Comparison of ENCODE assay signal across 10 cellular contexts in the genomic region with DNA sequence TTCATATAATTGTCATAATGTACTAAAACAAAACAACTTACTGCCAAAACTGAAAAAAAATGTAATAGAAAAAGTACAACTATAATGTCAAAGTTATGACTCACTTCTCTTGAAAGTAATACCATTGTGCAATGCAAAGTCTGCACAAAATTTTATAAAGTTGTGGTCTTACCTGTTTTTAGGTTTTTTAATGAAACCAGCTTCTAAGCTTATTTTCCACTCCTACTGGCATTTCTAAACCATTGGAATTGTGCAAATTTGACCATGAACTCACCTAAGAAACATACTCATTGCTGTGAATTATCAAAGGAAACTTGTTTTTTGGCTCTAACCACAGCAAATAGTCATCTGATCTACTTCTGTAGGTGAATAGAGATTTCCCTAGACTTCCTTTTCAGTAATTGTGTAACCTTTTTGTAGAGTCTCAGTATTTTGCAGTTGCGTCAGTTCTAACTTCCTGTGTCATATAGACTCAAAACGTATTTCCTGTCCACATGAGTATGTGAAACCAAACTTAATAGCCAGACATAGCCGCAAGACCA. TPM values are rescaled to one million over a fixed set of nuclear protein-coding genes. Genes with fewer than 3 reads are reported as not detected.
DNase-seq lines count a peak whose midpoint lies in the region; ATAC-seq, FAIRE-seq and TF ChIP-seq lines count a peak whose summit lies in the region.
"Had no signal": no experiment of that assay in that cellular context is flagged by ENCODE, and none has a peak within 500 bp of the region (broad histone marks: within the 10 kb centered on the region; RNA-seq: fewer than 3 reads in every experiment).

No MANE protein-coding gene starts in this region.

- peak; percentile 96 for ATAC-seq in activated CD4-positive, alpha-beta T cell treated with anti-CD3 and anti-CD28 coated beads for 36 hours
- ATAC-seq in HG03196 (IDR thresholded peaks at IDR 0.05; ENCODE audit: unreplicated experiment) (peak; percentile 62), T-helper 17 cell (peak; percentile 36)

- H3K4me1 Mint-ChIP-seq in activated CD4-positive, alpha-beta T cell treated with anti-CD3 and anti-CD28 coated beads for 36 hours = peaks cover 29% of the 10 kb centered on the region
- peaks cover 7% of the 10 kb centered on the region for H3K4me1 Mint-ChIP-seq in T-helper 17 cell

- DNase-seq in activated CD4-positive, alpha-beta T cell treated with anti-CD3 and anti-CD28 coated beads for 36 hours = peak; percentile 6
- DNase-seq in activated CD4-positive, alpha-beta T cell treated with anti-CD3 and anti-CD28 coated beads for 48 hours = no peak
- DNase-seq in T-helper 17 cell = no peak
- DNase-seq in renal cortical epithelial cell (ENCODE audit: low read depth) = peak; percentile 44
- DNase-seq in GM12892 (ENCODE audit: insufficient read length) = no peak
- no peak for DNase-seq in amniotic stem cell (lab: John Stamatoyannopoulos, UW)
- no peak for DNase-seq in activated gamma-delta T cell (lab: John Stamatoyannopoulos, UW)
- DNase-seq: kidney glomerular epithelial cell; stimulated activated CD4-positive, alpha-beta T cell treated with anti-CD3 and anti-CD28 coated beads, Interleukin-4, amount 100 ng/mL, for 1 hour had no signal

- H3K9me3 Mint-ChIP-seq in activated CD4-positive, alpha-beta T cell treated with anti-CD3 and anti-CD28 coated beads for 36 hours (ENCODE audit: low read depth) = peaks cover 6% of the 10 kb centered on the region

- no peak for TF ChIP-seq POLR2A in GM12892 (IDR thresholded peaks at IDR 0.05; ENCODE audit: low read depth, low read length)

- H3K36me3 Mint-ChIP-seq in activated CD4-positive, alpha-beta T cell treated with anti-CD3 and anti-CD28 coated beads for 36 hours (ENCODE audit: low read depth) = no peaks in the 10 kb centered on the region
- no peaks in the 10 kb centered on the region for H3K36me3 Mint-ChIP-seq in T-helper 17 cell (ENCODE audit: low read depth)

- FAIRE-seq in GM12892 (lab: Jason Lieb, UNC) = no peak

- CTCF ChIA-PET in activated CD4-positive, alpha-beta T cell treated with anti-CD3 and anti-CD28 coated beads for 36 hours (lab: Charles Lee) = interaction anchor here (2.2 kb wide), 1 partner anchor 86 kb away, joined by 6 read pairs; no protein-coding TSS in a partner anchor

- no peak overlapping the region for H3K4me3 Mint-ChIP-seq in activated CD4-positive, alpha-beta T cell treated with anti-CD3 and anti-CD28 coated beads for 36 hours
- no peak overlapping the region for H3K4me3 Mint-ChIP-seq in T-helper 17 cell

- peaks cover 7% of the 10 kb centered on the region for H3K27me3 Mint-ChIP-seq in activated CD4-positive, alpha-beta T cell treated with anti-CD3 and anti-CD28 coated beads for 36 hours
- H3K27me3 Mint-ChIP-seq in T-helper 17 cell = peaks cover 6% of the 10 kb centered on the region

- intact Hi-C loops in activated CD4-positive, alpha-beta T cell treated with anti-CD3 and anti-CD28 coated beads for 36 hours (cut with DNase I, micrococcal nuclease) = loop anchor here (10.0 kb wide), 3 partner anchors 489 to 1859 kb away; partner anchors contain the start of gene WDR75 (in 1 of the 2)

- peak overlapping the region; percentile 92 for H3K27ac Mint-ChIP-seq in activated CD4-positive, alpha-beta T cell treated with anti-CD3 and anti-CD28 coated beads for 36 hours
- no peak overlapping the region for H3K27ac Mint-ChIP-seq in T-helper 17 cell

- no peaks in the 10 kb centered on the region for H3K9me3 ChIP-seq in T-helper 17 cell (ENCODE audit: control insufficient read depth, low read length, poor library complexity, severe bottlenecking)

- POLR2A ChIA-PET in activated CD4-positive, alpha-beta T cell treated with anti-CD3 and anti-CD28 coated beads for 36 hours (lab: Charles Lee) = interaction anchor here (0.6 kb wide), 1 partner anchor 880 kb away, joined by 8 read pairs; no protein-coding TSS in a partner anchor

RNA-seq across cellular contexts. Expression of gene TFPI, which starts 31.9 kb away (rescaled TPM):
- total RNA-seq in activated CD4-positive, alpha-beta T cell treated with anti-CD3 and anti-CD28 coated beads for 36 hours = under 1 TPM in 1 of 2 experiments, not detected in 1; 0.21 TPM
- 1 to 10 TPM in 1 of 2 donors, under 1 TPM in 1; 0.32 to 4.8 TPM for total RNA-seq in T-helper 17 cell
- total RNA-seq in renal cortical epithelial cell = 108 and 155 TPM in 2 replicates
- polyA plus RNA-seq in GM12892 (2012; ENCODE audit: missing spikeins) = 0.45 TPM

Comparison
In these comparisons a context has a peak if more than half of its experiments do, and no peak if none do; other contexts are left out.
1. DNase-seq: peak in activated CD4-positive, alpha-beta T cell treated with anti-CD3 and anti-CD28 coated beads for 36 hours (single experiment) and renal cortical epithelial cell (single experiment); none in activated CD4-positive, alpha-beta T cell treated with anti-CD3 and anti-CD28 coated beads for 48 hours (single experiment), T-helper 17 cell (0 of 3), GM12892 (single experiment), amniotic stem cell (single experiment) and activated gamma-delta T cell (single experiment).
2. ATAC-seq: peak in every context shown above with its lines; median percentile 96 in activated CD4-positive, alpha-beta T cell treated with anti-CD3 and anti-CD28 coated beads for 36 hours; 62 in HG03196; 36 in T-helper 17 cell.
3. RNA of gene TFPI, which starts 31.9 kb away (total RNA-seq): 108 to 155 TPM in renal cortical epithelial cell; 0.32 to 4.8 TPM in T-helper 17 cell and 0.21 TPM in activated CD4-positive, alpha-beta T cell treated with anti-CD3 and anti-CD28 coated beads for 36 hours; every median in the first group is over 10 times any median in the second.